ENCODE assay signal across 15 cellular contexts in genomic region chrX:106035064-106035463, GRCh38. TPM values are rescaled to one million over a fixed set of nuclear protein-coding genes. Genes with fewer than 3 reads are reported as not detected.
DNase-seq lines count a peak whose midpoint lies in the region; ATAC-seq and TF ChIP-seq lines count a peak whose summit lies in the region.
"Had no signal": no experiment of that assay in that cellular context is flagged by ENCODE, and none has a peak within 500 bp of the region (broad histone marks: within the 10 kb centered on the region; RNA-seq: fewer than 3 reads in every experiment).

No MANE protein-coding gene starts in this region.

- H3K4me1 Mint-ChIP-seq in WTC11, result no peaks in the 10 kb centered on the region
- H3K4me1 Mint-ChIP-seq in activated T-helper 1 cell treated with anti-CD3 and anti-CD28 coated beads, Interleukin-12 subunit alpha, Interleukin-12 subunit beta, Interleukin-2, Interleukin-4 antibody, amounts not matched to agents 30 ng/mL and 10 ng/mL and 1 ng/mL, durations not matched to agents 14 hours and 24 hours and 36 hours (ENCODE audit: low read depth), result no peaks in the 10 kb centered on the region
- H3K4me1 Mint-ChIP-seq: activated CD4-positive, alpha-beta T cell treated with anti-CD3 and anti-CD28 coated beads, Interleukin-2, amount 10 ng/mL, durations not matched to agents 24 days and 14 days; stimulated activated memory B cell treated with anti-CD40 and anti-IgM and Interleukin-4, amounts not matched to agents 10 μg/mL and 1 μg/mL and 100 μg/mL, for 72 hours had no signal

- TF ChIP-seq EP300 in Ishikawa (IDR thresholded peaks at IDR 0.05; ENCODE audit: borderline replicate concordance), result no peak

- TF ChIP-seq CTCF in WTC11 (IDR thresholded peaks at IDR 0.05) (peak; percentile 18; the same call in 1 of the 2 replicates), kidney epithelial cell (IDR thresholded peaks at IDR 0.05; ENCODE audit: insufficient read depth, low read length, poor library complexity, severe bottlenecking) (peak; percentile 28)

- CTCF ChIA-PET in WTC11 (lab: Charles Lee), result interaction anchor here (0.6 to 1.9 kb wide), 6 partner anchors 8 to 446 kb away, joined by 3 to 7 read pairs (median 5); no protein-coding TSS in a partner anchor

- POLR2A ChIA-PET in WTC11 (lab: Charles Lee), result interaction anchor here (1.1 kb wide), 1 partner anchor 358 kb away, joined by 4 read pairs; no protein-coding TSS in a partner anchor

- H3K36me3 Mint-ChIP-seq in WTC11, result no peaks in the 10 kb centered on the region
- no peaks in the 10 kb centered on the region for H3K36me3 Mint-ChIP-seq in activated T-helper 1 cell treated with anti-CD3 and anti-CD28 coated beads, Interleukin-12 subunit alpha, Interleukin-12 subunit beta, Interleukin-2, Interleukin-4 antibody, amounts not matched to agents 30 ng/mL and 10 ng/mL and 1 ng/mL, durations not matched to agents 14 hours and 24 hours and 36 hours (ENCODE audit: low read depth)
- H3K36me3 Mint-ChIP-seq: stimulated activated memory B cell treated with anti-CD40 and anti-IgM and Interleukin-4, amounts not matched to agents 10 μg/mL and 1 μg/mL and 100 μg/mL, for 72 hours had no signal

- no peaks in the 10 kb centered on the region for H3K36me3 ChIP-seq in kidney epithelial cell (ENCODE audit: control insufficient read depth, insufficient read depth, low read length)
- H3K36me3 ChIP-seq: ovary had no signal

- peak; percentile 79 for ATAC-seq in WTC11
- ATAC-seq in HG03460 (IDR thresholded peaks at IDR 0.05; ENCODE audit: unreplicated experiment), result no peak
- ATAC-seq: stimulated activated memory B cell treated with anti-CD40 and anti-IgM and Interleukin-4, amounts not matched to agents 10 μg/mL and 1 μg/mL and 100 μg/mL, for 72 hours had no signal

- no peak overlapping the region for H3K4me3 ChIP-seq in kidney epithelial cell (ENCODE audit: low read depth, low read length)
- H3K4me3 ChIP-seq: lung, ovary had no signal

- H3K27me3 ChIP-seq in kidney epithelial cell (ENCODE audit: control insufficient read depth, insufficient read depth, low read length), result peaks cover 2% of the 10 kb centered on the region
- H3K27me3 ChIP-seq: ovary had no signal

- DNase-seq in Daoy (ENCODE audit: low read depth) (peak; percentile 2), WTC11 (ENCODE audit: low spot score) (no peak), kidney epithelial cell (ENCODE audit: low read depth) (no peak), kidney glomerular epithelial cell (lab: John Stamatoyannopoulos, UW) (no peak)
- DNase-seq in activated T-helper 1 cell treated with anti-CD3 and anti-CD28 coated beads, Interleukin-12 subunit alpha, Interleukin-12 subunit beta, Interleukin-2, Interleukin-4 antibody, amounts not matched to agents 30 ng/mL and 10 ng/mL and 1 ng/mL, durations not matched to agents 14 hours and 24 hours and 36 hours (ENCODE audit: low spot score), result no peak
- DNase-seq in stimulated activated CD4-positive, alpha-beta T cell treated with anti-CD3 and anti-CD28 coated beads, Interleukin-2, amount 100 ng/mL, for 24 hours, result no peak
- DNase-seq: activated CD4-positive, alpha-beta T cell treated with anti-CD3 and anti-CD28 coated beads, Interleukin-2, amount 10 ng/mL, durations not matched to agents 24 days and 14 days; activated gamma-delta T cell treated with Interleukin-2 at 50 U/mL for 16 hours; foreskin fibroblast; H7; ovary had no signal

- intact Hi-C loops in activated T-helper 1 cell treated with anti-CD3 and anti-CD28 coated beads, Interleukin-12 subunit alpha, Interleukin-12 subunit beta, Interleukin-2, Interleukin-4 antibody, amounts not matched to agents 30 ng/mL and 10 ng/mL and 1 ng/mL, durations not matched to agents 14 hours and 24 hours and 36 hours (cut with micrococcal nuclease), result no loop called here

- no peaks in the 10 kb centered on the region for H3K9me3 Mint-ChIP-seq in WTC11
- no peaks in the 10 kb centered on the region for H3K9me3 Mint-ChIP-seq in activated T-helper 1 cell treated with anti-CD3 and anti-CD28 coated beads, Interleukin-12 subunit alpha, Interleukin-12 subunit beta, Interleukin-2, Interleukin-4 antibody, amounts not matched to agents 30 ng/mL and 10 ng/mL and 1 ng/mL, durations not matched to agents 14 hours and 24 hours and 36 hours
- H3K9me3 Mint-ChIP-seq: activated CD4-positive, alpha-beta T cell treated with anti-CD3 and anti-CD28 coated beads, Interleukin-2, amount 10 ng/mL, durations not matched to agents 24 days and 14 days; stimulated activated memory B cell treated with anti-CD40 and anti-IgM and Interleukin-4, amounts not matched to agents 10 μg/mL and 1 μg/mL and 100 μg/mL, for 72 hours had no signal

- H3K4me3 Mint-ChIP-seq in WTC11, result no peak overlapping the region
- H3K4me3 Mint-ChIP-seq in activated T-helper 1 cell treated with anti-CD3 and anti-CD28 coated beads, Interleukin-12 subunit alpha, Interleukin-12 subunit beta, Interleukin-2, Interleukin-4 antibody, amounts not matched to agents 30 ng/mL and 10 ng/mL and 1 ng/mL, durations not matched to agents 14 hours and 24 hours and 36 hours, result no peak overlapping the region
- H3K4me3 Mint-ChIP-seq: activated CD4-positive, alpha-beta T cell treated with anti-CD3 and anti-CD28 coated beads, Interleukin-2, amount 10 ng/mL, durations not matched to agents 24 days and 14 days; stimulated activated memory B cell treated with anti-CD40 and anti-IgM and Interleukin-4, amounts not matched to agents 10 μg/mL and 1 μg/mL and 100 μg/mL, for 72 hours had no signal

- H3K27me3 Mint-ChIP-seq in WTC11 (ENCODE audit: low read depth), result no peaks in the 10 kb centered on the region; the same call in 1 of the 2 replicates
- no peaks in the 10 kb centered on the region for H3K27me3 Mint-ChIP-seq in activated T-helper 1 cell treated with anti-CD3 and anti-CD28 coated beads, Interleukin-12 subunit alpha, Interleukin-12 subunit beta, Interleukin-2, Interleukin-4 antibody, amounts not matched to agents 30 ng/mL and 10 ng/mL and 1 ng/mL, durations not matched to agents 14 hours and 24 hours and 36 hours (ENCODE audit: insufficient read depth)
- H3K27me3 Mint-ChIP-seq: activated CD4-positive, alpha-beta T cell treated with anti-CD3 and anti-CD28 coated beads, Interleukin-2, amount 10 ng/mL, durations not matched to agents 24 days and 14 days; stimulated activated memory B cell treated with anti-CD40 and anti-IgM and Interleukin-4, amounts not matched to agents 10 μg/mL and 1 μg/mL and 100 μg/mL, for 72 hours had no signal

- peak; percentile 51 for TF ChIP-seq RAD21 in Ishikawa (IDR thresholded peaks at IDR 0.05; ENCODE audit: low read depth)

- no peak overlapping the region for H3K27ac Mint-ChIP-seq in WTC11
- no peak overlapping the region for H3K27ac Mint-ChIP-seq in activated T-helper 1 cell treated with anti-CD3 and anti-CD28 coated beads, Interleukin-12 subunit alpha, Interleukin-12 subunit beta, Interleukin-2, Interleukin-4 antibody, amounts not matched to agents 30 ng/mL and 10 ng/mL and 1 ng/mL, durations not matched to agents 14 hours and 24 hours and 36 hours
- H3K27ac Mint-ChIP-seq: activated CD4-positive, alpha-beta T cell treated with anti-CD3 and anti-CD28 coated beads, Interleukin-2, amount 10 ng/mL, durations not matched to agents 24 days and 14 days; stimulated activated memory B cell treated with anti-CD40 and anti-IgM and Interleukin-4, amounts not matched to agents 10 μg/mL and 1 μg/mL and 100 μg/mL, for 72 hours had no signal

TF ChIP-seq in Ishikawa, 13 proteins besides CTCF, POLR2A, EP300 and RAD21:
- TF ChIP-seq ZBTB7A (IDR thresholded peaks at IDR 0.05; ENCODE audit: low read depth) (no peak), TEAD4 (IDR thresholded peaks at IDR 0.05) (no peak), TAF1 (IDR thresholded peaks at IDR 0.05; ENCODE audit: low read depth) (no peak), FOXM1 (IDR thresholded peaks at IDR 0.05; ENCODE audit: borderline replicate concordance, low read depth) (no peak), CEBPB (IDR thresholded peaks at IDR 0.05) (no peak)
- TF ChIP-seq, protein P1, sequence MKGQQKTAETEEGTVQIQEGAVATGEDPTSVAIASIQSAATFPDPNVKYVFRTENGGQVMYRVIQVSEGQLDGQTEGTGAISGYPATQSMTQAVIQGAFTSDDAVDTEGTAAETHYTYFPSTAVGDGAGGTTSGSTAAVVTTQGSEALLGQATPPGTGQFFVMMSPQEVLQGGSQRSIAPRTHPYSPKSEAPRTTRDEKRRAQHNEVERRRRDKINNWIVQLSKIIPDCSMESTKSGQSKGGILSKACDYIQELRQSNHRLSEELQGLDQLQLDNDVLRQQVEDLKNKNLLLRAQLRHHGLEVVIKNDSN (IDR thresholded peaks at IDR 0.05), result no peak

TF ChIP-seq in WTC11, 78 proteins besides CTCF, POLR2A, EP300 and RAD21:
- TF ChIP-seq ELF4 (CRISPR knock-in tag; IDR thresholded peaks at IDR 0.05; ENCODE audit: low read depth) (no peak), ZNF671 (CRISPR knock-in tag; IDR thresholded peaks at IDR 0.05) (no peak)

RNA-seq across cellular contexts. Expression of gene SERPINA7, which starts 3.5 kb away (rescaled TPM):
- total RNA-seq in Daoy (2014; rRNA removed; shearing (Covaris generic)), result 0.06 TPM in 1 of 2 replicates, not detected in the other
- not detected in 3 replicates for total RNA-seq in WTC11 (2021)
- total RNA-seq in kidney epithelial cell, result not detected in 2 replicates
- not detected in 2 replicates for total RNA-seq in activated T-helper 1 cell treated with anti-CD3 and anti-CD28 coated beads, Interleukin-12 subunit alpha, Interleukin-12 subunit beta, Interleukin-2, Interleukin-4 antibody, amounts not matched to agents 30 ng/mL and 10 ng/mL and 1 ng/mL, durations not matched to agents 14 hours and 24 hours and 36 hours
- total RNA-seq: activated CD4-positive, alpha-beta T cell treated with anti-CD3 and anti-CD28 coated beads, Interleukin-2, amount 10 ng/mL, durations not matched to agents 24 days and 14 days; H7; lung had no signal
